ENCODE assay signal across 14 cellular contexts in the genomic region with DNA sequence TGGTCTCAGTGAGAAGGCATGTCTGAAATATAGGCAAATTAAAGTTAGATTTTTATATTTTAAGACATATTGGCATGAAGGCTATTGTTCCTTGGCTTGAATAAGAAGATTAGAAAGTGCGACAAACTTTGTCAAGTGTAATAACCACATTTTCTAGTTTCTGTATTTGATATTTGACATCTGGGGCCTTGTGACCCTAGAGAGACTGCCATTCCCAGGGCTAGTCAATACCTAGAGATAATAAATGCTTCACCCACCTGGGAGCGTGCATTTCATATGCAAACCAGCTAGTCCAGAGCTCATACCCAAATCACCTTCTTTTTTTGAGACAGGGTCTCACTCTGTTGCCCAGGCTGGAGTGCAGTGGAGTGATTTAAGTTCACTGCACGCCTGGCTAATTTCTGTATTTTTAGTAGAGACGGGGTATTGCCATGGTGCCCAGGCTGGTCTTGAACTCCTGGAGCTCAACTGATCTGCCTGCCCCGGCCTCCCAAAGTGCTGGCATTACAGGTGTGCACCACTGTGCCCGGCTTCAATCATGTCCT.
DNase-seq lines count a peak whose midpoint lies in the region; ATAC-seq and TF ChIP-seq lines count a peak whose summit lies in the region.
"Had no signal": no experiment of that assay in that cellular context is flagged by ENCODE, and none has a peak within 500 bp of the region (broad histone marks: within the 10 kb centered on the region; RNA-seq: fewer than 3 reads in every experiment).

No MANE protein-coding gene starts in this region.

- H3K4me3 Mint-ChIP-seq in activated naive CD8-positive, alpha-beta T cell treated with anti-CD3 and anti-CD28 coated beads, Interleukin-2, amount 10 ng/mL, durations not matched to agents 7 days and 5 days = no peak overlapping the region
- H3K4me3 Mint-ChIP-seq in osteocyte (ENCODE audit: unreplicated experiment) = no peak overlapping the region
- no peak overlapping the region for H3K4me3 Mint-ChIP-seq in activated CD8-positive, alpha-beta T cell treated with anti-CD3 and anti-CD28 coated beads, Interleukin-2, amount 10 ng/mL, durations not matched to agents 7 days and 5 days
- H3K4me3 Mint-ChIP-seq: activated CD4-positive, alpha-beta T cell treated with anti-CD3 and anti-CD28 coated beads, Interleukin-2, amount 10 ng/mL, durations not matched to agents 7 days and 5 days had no signal

- CTCF ChIA-PET in activated CD8-positive, alpha-beta T cell treated with anti-CD3 and anti-CD28 coated beads, Interleukin-2, amount 10 ng/mL, durations not matched to agents 7 days and 5 days (lab: Charles Lee) = interaction anchor here (0.9 to 1.1 kb wide), 2 partner anchors 12 to 60 kb away, joined by 3 read pairs; no protein-coding TSS in a partner anchor

- H3K27me3 Mint-ChIP-seq in activated naive CD8-positive, alpha-beta T cell treated with anti-CD3 and anti-CD28 coated beads, Interleukin-2, amount 10 ng/mL, durations not matched to agents 7 days and 5 days = no peaks in the 10 kb centered on the region
- H3K27me3 Mint-ChIP-seq in osteocyte (ENCODE audit: unreplicated experiment) = no peaks in the 10 kb centered on the region
- H3K27me3 Mint-ChIP-seq in activated CD8-positive, alpha-beta T cell treated with anti-CD3 and anti-CD28 coated beads, Interleukin-2, amount 10 ng/mL, durations not matched to agents 7 days and 5 days (ENCODE audit: low read depth) = no peaks in the 10 kb centered on the region
- H3K27me3 Mint-ChIP-seq: activated naive CD8-positive, alpha-beta T cell had no signal

- peaks cover 79% of the 10 kb centered on the region for H3K4me1 Mint-ChIP-seq in activated naive CD8-positive, alpha-beta T cell treated with anti-CD3 and anti-CD28 coated beads, Interleukin-2, amount 10 ng/mL, durations not matched to agents 7 days and 5 days
- peaks cover 9% of the 10 kb centered on the region for H3K4me1 Mint-ChIP-seq in osteocyte (ENCODE audit: unreplicated experiment)
- peaks cover 70% of the 10 kb centered on the region for H3K4me1 Mint-ChIP-seq in activated CD8-positive, alpha-beta T cell treated with anti-CD3 and anti-CD28 coated beads, Interleukin-2, amount 10 ng/mL, durations not matched to agents 7 days and 5 days (ENCODE audit: low read depth)

- ATAC-seq in GM18867 (IDR thresholded peaks at IDR 0.05; ENCODE audit: unreplicated experiment) (peak; percentile 40), GM21529 (IDR thresholded peaks at IDR 0.05; ENCODE audit: unreplicated experiment) (peak; percentile 43), HG03108 (IDR thresholded peaks at IDR 0.05; ENCODE audit: unreplicated experiment) (peak; percentile 35)
- ATAC-seq in activated naive CD8-positive, alpha-beta T cell treated with anti-CD3 and anti-CD28 coated beads, Interleukin-2, amount 10 ng/mL, durations not matched to agents 7 days and 5 days (ENCODE audit: low read depth) = no peak
- ATAC-seq in activated CD8-positive, alpha-beta T cell treated with anti-CD3 and anti-CD28 coated beads, Interleukin-2, amount 10 ng/mL, durations not matched to agents 7 days and 5 days = no peak
- ATAC-seq: heart left ventricle, right cardiac atrium had no signal

- H3K36me3 ChIP-seq in MG63 = no peaks in the 10 kb centered on the region
- H3K36me3 ChIP-seq: heart left ventricle had no signal

- H3K4me3 ChIP-seq in MG63 = no peak overlapping the region
- H3K4me3 ChIP-seq: heart left ventricle had no signal

- no peak for DNase-seq in activated naive CD8-positive, alpha-beta T cell treated with anti-CD3 and anti-CD28 coated beads, Interleukin-2, amount 10 ng/mL, durations not matched to agents 7 days and 5 days
- DNase-seq in MG63 (no peak), osteocyte (ENCODE audit: extremely low spot score, unreplicated experiment) (no peak), medulla oblongata (ENCODE audit: extremely low spot score) (no peak)
- no peak for DNase-seq in activated CD8-positive, alpha-beta T cell treated with anti-CD3 and anti-CD28 coated beads, Interleukin-2, amount 10 ng/mL, durations not matched to agents 7 days and 5 days
- DNase-seq: activated CD4-positive, alpha-beta T cell treated with anti-CD3 and anti-CD28 coated beads, Interleukin-2, amount 10 ng/mL, durations not matched to agents 7 days and 5 days; heart left ventricle; mesendoderm; NCI-H345; right cardiac atrium had no signal

- no peaks in the 10 kb centered on the region for H3K9me3 ChIP-seq in MG63
- H3K9me3 ChIP-seq: heart left ventricle had no signal

- POLR2A ChIA-PET in activated naive CD8-positive, alpha-beta T cell treated with anti-CD3 and anti-CD28 coated beads, Interleukin-2, amount 10 ng/mL, durations not matched to agents 7 days and 5 days (lab: Charles Lee) = interaction anchor here (9.7 kb wide), 1 partner anchor 111 kb away, joined by 252 read pairs; a partner anchor contains a TSS
- POLR2A ChIA-PET in activated CD8-positive, alpha-beta T cell treated with anti-CD3 and anti-CD28 coated beads, Interleukin-2, amount 10 ng/mL, durations not matched to agents 7 days and 5 days (lab: Charles Lee) = no interaction called here

- H3K9me3 Mint-ChIP-seq in activated naive CD8-positive, alpha-beta T cell treated with anti-CD3 and anti-CD28 coated beads, Interleukin-2, amount 10 ng/mL, durations not matched to agents 7 days and 5 days = peaks cover 3% of the 10 kb centered on the region
- no peaks in the 10 kb centered on the region for H3K9me3 Mint-ChIP-seq in osteocyte (ENCODE audit: unreplicated experiment)
- H3K9me3 Mint-ChIP-seq in activated CD8-positive, alpha-beta T cell treated with anti-CD3 and anti-CD28 coated beads, Interleukin-2, amount 10 ng/mL, durations not matched to agents 7 days and 5 days (ENCODE audit: insufficient read depth) = no peaks in the 10 kb centered on the region

- no peaks in the 10 kb centered on the region for H3K27me3 ChIP-seq in MG63
- H3K27me3 ChIP-seq: heart left ventricle had no signal

- TF ChIP-seq CTCF in osteocyte (IDR thresholded peaks at IDR 0.05) = no peak

- peaks cover 11% of the 10 kb centered on the region for H3K36me3 Mint-ChIP-seq in activated naive CD8-positive, alpha-beta T cell treated with anti-CD3 and anti-CD28 coated beads, Interleukin-2, amount 10 ng/mL, durations not matched to agents 7 days and 5 days
- H3K36me3 Mint-ChIP-seq in osteocyte (ENCODE audit: unreplicated experiment) = no peaks in the 10 kb centered on the region
- peaks cover 13% of the 10 kb centered on the region for H3K36me3 Mint-ChIP-seq in activated CD8-positive, alpha-beta T cell treated with anti-CD3 and anti-CD28 coated beads, Interleukin-2, amount 10 ng/mL, durations not matched to agents 7 days and 5 days (ENCODE audit: low read depth)

- peak overlapping the region; percentile 94 for H3K27ac Mint-ChIP-seq in activated naive CD8-positive, alpha-beta T cell treated with anti-CD3 and anti-CD28 coated beads, Interleukin-2, amount 10 ng/mL, durations not matched to agents 7 days and 5 days
- no peak overlapping the region for H3K27ac Mint-ChIP-seq in osteocyte (ENCODE audit: unreplicated experiment)
- H3K27ac Mint-ChIP-seq in activated CD8-positive, alpha-beta T cell treated with anti-CD3 and anti-CD28 coated beads, Interleukin-2, amount 10 ng/mL, durations not matched to agents 7 days and 5 days = no peak overlapping the region

Comparison
In these comparisons a context has a peak if more than half of its experiments do, and no peak if none do; other contexts are left out.
1. ATAC-seq: peak in GM18867 (single experiment), GM21529 (single experiment) and HG03108 (single experiment); none in activated naive CD8-positive, alpha-beta T cell treated with anti-CD3 and anti-CD28 coated beads, Interleukin-2, amount 10 ng/mL, durations not matched to agents 7 days and 5 days (single experiment) and activated CD8-positive, alpha-beta T cell treated with anti-CD3 and anti-CD28 coated beads, Interleukin-2, amount 10 ng/mL, durations not matched to agents 7 days and 5 days (single experiment).